In the genomic region with DNA sequence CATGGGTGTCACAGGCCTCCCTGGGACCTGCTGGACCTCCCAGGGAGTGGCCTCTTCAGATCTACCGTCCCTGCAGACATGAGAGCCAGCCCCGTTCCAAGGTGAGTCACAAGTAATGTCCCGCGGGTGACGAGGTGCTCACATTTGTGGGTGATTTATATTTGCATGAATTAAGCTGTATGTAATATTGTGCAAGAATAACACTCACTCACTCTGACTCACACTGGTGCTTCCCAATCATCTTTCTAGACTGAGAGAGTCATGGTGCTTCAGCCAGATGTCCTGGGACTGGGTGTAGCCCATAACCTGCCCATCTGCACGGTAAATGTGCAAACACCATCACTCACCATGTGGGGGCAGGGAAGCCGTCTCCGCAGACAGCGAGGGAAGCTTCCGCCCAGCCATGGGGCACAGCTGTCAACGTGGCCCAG, we compare ENCODE assay signal across 14 cellular contexts.
DNase-seq lines count a peak whose midpoint lies in the region; ATAC-seq and TF ChIP-seq lines count a peak whose summit lies in the region.
"Had no signal": no experiment of that assay in that cellular context is flagged by ENCODE, and none has a peak within 500 bp of the region (broad histone marks: within the 10 kb centered on the region; RNA-seq: fewer than 3 reads in every experiment).

No MANE protein-coding gene starts in this region.

- no peaks in the 10 kb centered on the region for H4K20me1 ChIP-seq in SK-N-SH (ENCODE audit: insufficient read depth)

- TF ChIP-seq RAD21 in SK-N-SH (IDR thresholded peaks at IDR 0.05; ENCODE audit: low read length), result no peak

- H3K9me3 Mint-ChIP-seq in activated T-helper 17 cell treated with anti-CD3 and anti-CD28 coated beads, Interleukin-2, amount 50 U/mL, for 72 hours, result peaks cover 27% of the 10 kb centered on the region
- H3K9me3 Mint-ChIP-seq in chondrocyte (ENCODE audit: low read depth), result peaks cover 33% of the 10 kb centered on the region
- H3K9me3 Mint-ChIP-seq in stimulated activated memory B cell treated with anti-CD40 and anti-IgM and Interleukin-4, amounts not matched to agents 10 μg/mL and 1 μg/mL and 100 μg/mL, for 72 hours, result peaks cover 15% of the 10 kb centered on the region

- no peaks in the 10 kb centered on the region for H3K79me2 ChIP-seq in SK-N-SH (ENCODE audit: insufficient read depth)

- H3K4me1 ChIP-seq in left lung (no peaks in the 10 kb centered on the region), SK-N-SH (ENCODE audit: control insufficient read depth in 1 of 2, insufficient read depth in 2 of 2, low read depth in 1 of 2, low read length in 1 of 2) (no peaks in the 10 kb centered on the region)
- H3K4me1 ChIP-seq: upper lobe of left lung had no signal

- H2AFZ ChIP-seq in SK-N-SH (ENCODE audit: low read depth), result no peak overlapping the region

- no peak overlapping the region for H3K27ac ChIP-seq in left lung
- no peak overlapping the region for H3K27ac ChIP-seq in SK-N-SH (ENCODE audit: low read depth in 2 of 2, low read length in 1 of 2)
- H3K27ac ChIP-seq: upper lobe of left lung had no signal

- H3K4me3 Mint-ChIP-seq in activated T-helper 17 cell treated with anti-CD3 and anti-CD28 coated beads, Interleukin-2, amount 50 U/mL, for 72 hours, result no peak overlapping the region
- H3K4me3 Mint-ChIP-seq in chondrocyte (ENCODE audit: unreplicated experiment), result no peak overlapping the region
- no peak overlapping the region for H3K4me3 Mint-ChIP-seq in stimulated activated memory B cell treated with anti-CD40 and anti-IgM and Interleukin-4, amounts not matched to agents 10 μg/mL and 1 μg/mL and 100 μg/mL, for 72 hours
- H3K4me3 Mint-ChIP-seq: CD8-positive, alpha-beta memory T cell had no signal

- no peak overlapping the region for H3K27ac Mint-ChIP-seq in activated T-helper 17 cell treated with anti-CD3 and anti-CD28 coated beads, Interleukin-2, amount 50 U/mL, for 72 hours
- no peak overlapping the region for H3K27ac Mint-ChIP-seq in chondrocyte (ENCODE audit: unreplicated experiment)
- no peak overlapping the region for H3K27ac Mint-ChIP-seq in stimulated activated memory B cell treated with anti-CD40 and anti-IgM and Interleukin-4, amounts not matched to agents 10 μg/mL and 1 μg/mL and 100 μg/mL, for 72 hours

- H3K9me3 ChIP-seq in left lung, result peaks cover 0 to 2% of the 10 kb centered on the region in 2 donors
- H3K9me3 ChIP-seq in SK-N-SH, result no peaks in the 10 kb centered on the region
- H3K9me3 ChIP-seq: upper lobe of left lung had no signal

- no peak overlapping the region for H3K4me2 ChIP-seq in SK-N-SH

- H3K27me3 ChIP-seq in left lung (no peaks in the 10 kb centered on the region), SK-N-SH (ENCODE audit: insufficient read depth) (peaks cover 9% of the 10 kb centered on the region; the same call in 1 of the 2 replicates)
- H3K27me3 ChIP-seq: upper lobe of left lung had no signal

- no peak for TF ChIP-seq EP300 in SK-N-SH (IDR thresholded peaks at IDR 0.05; ENCODE audit: borderline replicate concordance in 1 of 2, low read depth in 1 of 2, low read length in 1 of 2)

- no peak overlapping the region for H3K4me3 ChIP-seq in left lung
- no peak overlapping the region for H3K4me3 ChIP-seq in SK-N-SH (ENCODE audit: low read depth in 2 of 2, low read length in 1 of 2)
- H3K4me3 ChIP-seq: upper lobe of left lung had no signal

- no peaks in the 10 kb centered on the region for H3K9me2 ChIP-seq in SK-N-SH

- H3K36me3 ChIP-seq in left lung (no peaks in the 10 kb centered on the region), SK-N-SH (replicated peaks in 1 of 2; ENCODE audit: control insufficient read depth in 1 of 2, insufficient read depth in 2 of 2, low read length in 1 of 2) (no peaks in the 10 kb centered on the region)
- H3K36me3 ChIP-seq: upper lobe of left lung had no signal

- ATAC-seq in activated T-helper 17 cell treated with anti-CD3 and anti-CD28 coated beads, Interleukin-2, amount 50 U/mL, for 72 hours (replicated peaks), result peak; percentile 79
- peak; percentile 31 for ATAC-seq in left lung
- no peak for ATAC-seq in stimulated activated memory B cell treated with anti-CD40 and anti-IgM and Interleukin-4, amounts not matched to agents 10 μg/mL and 1 μg/mL and 100 μg/mL, for 72 hours

- no peak overlapping the region for H3K9ac ChIP-seq in SK-N-SH

- peaks cover 11% of the 10 kb centered on the region for H3K4me1 Mint-ChIP-seq in activated T-helper 17 cell treated with anti-CD3 and anti-CD28 coated beads, Interleukin-2, amount 50 U/mL, for 72 hours
- no peaks in the 10 kb centered on the region for H3K4me1 Mint-ChIP-seq in chondrocyte (ENCODE audit: low read depth)
- H3K4me1 Mint-ChIP-seq in stimulated activated memory B cell treated with anti-CD40 and anti-IgM and Interleukin-4, amounts not matched to agents 10 μg/mL and 1 μg/mL and 100 μg/mL, for 72 hours, result peaks cover 6% of the 10 kb centered on the region

- CTCF ChIA-PET in SK-N-SH (lab: Yijun Ruan, JAX), result interaction anchor here (0.6 kb wide), 1 partner anchor 379 kb away, joined by 3 read pairs; no protein-coding TSS in a partner anchor

- H3K36me3 Mint-ChIP-seq in activated T-helper 17 cell treated with anti-CD3 and anti-CD28 coated beads, Interleukin-2, amount 50 U/mL, for 72 hours (ENCODE audit: low read depth), result no peaks in the 10 kb centered on the region
- H3K36me3 Mint-ChIP-seq in chondrocyte (ENCODE audit: low read depth), result no peaks in the 10 kb centered on the region
- H3K36me3 Mint-ChIP-seq in stimulated activated memory B cell treated with anti-CD40 and anti-IgM and Interleukin-4, amounts not matched to agents 10 μg/mL and 1 μg/mL and 100 μg/mL, for 72 hours, result no peaks in the 10 kb centered on the region

- no peaks in the 10 kb centered on the region for H3F3A ChIP-seq in SK-N-SH (replicated peaks; ENCODE audit: insufficient read depth)

- no peaks in the 10 kb centered on the region for H3K27me3 Mint-ChIP-seq in activated T-helper 17 cell treated with anti-CD3 and anti-CD28 coated beads, Interleukin-2, amount 50 U/mL, for 72 hours
- no peaks in the 10 kb centered on the region for H3K27me3 Mint-ChIP-seq in chondrocyte (ENCODE audit: low read depth)
- no peaks in the 10 kb centered on the region for H3K27me3 Mint-ChIP-seq in stimulated activated memory B cell treated with anti-CD40 and anti-IgM and Interleukin-4, amounts not matched to agents 10 μg/mL and 1 μg/mL and 100 μg/mL, for 72 hours

- WGBS in SK-N-SH (ENCODE audit: low lambda C conversion rate), result 3% methylated on average over 11 of the region's 11 CpGs

- DNase-seq in HCEC 1CT (peak; percentile 6), NAMALWA (ENCODE audit: low spot score) (peak; percentile 19), left lung (no peak), chondrocyte (ENCODE audit: low spot score) (no peak), SK-N-SH (no peak), NCI-H1930 (lab: John Stamatoyannopoulos, UW) (no peak)
- DNase-seq: CD8-positive, alpha-beta memory T cell; mesenchymal stem cell; NCI-H1048; Right ventricle myocardium superior; stimulated activated CD4-positive, alpha-beta T cell treated with anti-CD3 and anti-CD28 coated beads, Interleukin-15, amount 100 ng/mL, for 24 hours; upper lobe of left lung had no signal

- intact Hi-C loops in left lung (cut with DNase I), result no loop called here

- POLR2A ChIA-PET in SK-N-SH (lab: Yijun Ruan, JAX), result no interaction called here

- TF ChIP-seq CTCF in left lung (IDR thresholded peaks at IDR 0.05) (no peak), chondrocyte (IDR thresholded peaks at IDR 0.05) (no peak), SK-N-SH (IDR thresholded peaks at IDR 0.05) (no peak)

TF ChIP-seq in SK-N-SH, 30 proteins besides CTCF, POLR2A, EP300 and RAD21 (continues in another document):
- TF ChIP-seq RFX5 (IDR thresholded peaks at IDR 0.05; ENCODE audit: low read length), result no peak
- no peak for TF ChIP-seq POLR2AphosphoS5 (IDR thresholded peaks at IDR 0.05; ENCODE audit: low read depth, low read length)
- TF ChIP-seq, protein P1, sequence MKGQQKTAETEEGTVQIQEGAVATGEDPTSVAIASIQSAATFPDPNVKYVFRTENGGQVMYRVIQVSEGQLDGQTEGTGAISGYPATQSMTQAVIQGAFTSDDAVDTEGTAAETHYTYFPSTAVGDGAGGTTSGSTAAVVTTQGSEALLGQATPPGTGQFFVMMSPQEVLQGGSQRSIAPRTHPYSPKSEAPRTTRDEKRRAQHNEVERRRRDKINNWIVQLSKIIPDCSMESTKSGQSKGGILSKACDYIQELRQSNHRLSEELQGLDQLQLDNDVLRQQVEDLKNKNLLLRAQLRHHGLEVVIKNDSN (IDR thresholded peaks at IDR 0.05; ENCODE audit: borderline replicate concordance, low read depth), result no peak
- TF ChIP-seq, protein P2, sequence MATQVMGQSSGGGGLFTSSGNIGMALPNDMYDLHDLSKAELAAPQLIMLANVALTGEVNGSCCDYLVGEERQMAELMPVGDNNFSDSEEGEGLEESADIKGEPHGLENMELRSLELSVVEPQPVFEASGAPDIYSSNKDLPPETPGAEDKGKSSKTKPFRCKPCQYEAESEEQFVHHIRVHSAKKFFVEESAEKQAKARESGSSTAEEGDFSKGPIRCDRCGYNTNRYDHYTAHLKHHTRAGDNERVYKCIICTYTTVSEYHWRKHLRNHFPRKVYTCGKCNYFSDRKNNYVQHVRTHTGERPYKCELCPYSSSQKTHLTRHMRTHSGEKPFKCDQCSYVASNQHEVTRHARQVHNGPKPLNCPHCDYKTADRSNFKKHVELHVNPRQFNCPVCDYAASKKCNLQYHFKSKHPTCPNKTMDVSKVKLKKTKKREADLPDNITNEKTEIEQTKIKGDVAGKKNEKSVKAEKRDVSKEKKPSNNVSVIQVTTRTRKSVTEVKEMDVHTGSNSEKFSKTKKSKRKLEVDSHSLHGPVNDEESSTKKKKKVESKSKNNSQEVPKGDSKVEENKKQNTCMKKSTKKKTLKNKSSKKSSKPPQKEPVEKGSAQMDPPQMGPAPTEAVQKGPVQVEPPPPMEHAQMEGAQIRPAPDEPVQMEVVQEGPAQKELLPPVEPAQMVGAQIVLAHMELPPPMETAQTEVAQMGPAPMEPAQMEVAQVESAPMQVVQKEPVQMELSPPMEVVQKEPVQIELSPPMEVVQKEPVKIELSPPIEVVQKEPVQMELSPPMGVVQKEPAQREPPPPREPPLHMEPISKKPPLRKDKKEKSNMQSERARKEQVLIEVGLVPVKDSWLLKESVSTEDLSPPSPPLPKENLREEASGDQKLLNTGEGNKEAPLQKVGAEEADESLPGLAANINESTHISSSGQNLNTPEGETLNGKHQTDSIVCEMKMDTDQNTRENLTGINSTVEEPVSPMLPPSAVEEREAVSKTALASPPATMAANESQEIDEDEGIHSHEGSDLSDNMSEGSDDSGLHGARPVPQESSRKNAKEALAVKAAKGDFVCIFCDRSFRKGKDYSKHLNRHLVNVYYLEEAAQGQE (IDR thresholded peaks at IDR 0.05; ENCODE audit: low read depth, low read length), result no peak
- TF ChIP-seq FOXM1 (IDR thresholded peaks at IDR 0.05; ENCODE audit: low read depth), result no peak
- TF ChIP-seq FOSL2 (IDR thresholded peaks at IDR 0.05; ENCODE audit: borderline replicate concordance, low read depth), result no peak
- TF ChIP-seq GATA2 (CRISPR knock-in tag; IDR thresholded peaks at IDR 0.05), result no peak
- TF ChIP-seq MAX (IDR thresholded peaks at IDR 0.05; ENCODE audit: low read depth), result no peak
- TF ChIP-seq RCOR1 (IDR thresholded peaks at IDR 0.05; ENCODE audit: low read length), result no peak

Comparison
In these comparisons a context has a peak if more than half of its experiments do, and no peak if none do; other contexts are left out.
1. DNase-seq: peak in HCEC 1CT (single experiment) and NAMALWA (single experiment); none in left lung (0 of 2), chondrocyte (single experiment), SK-N-SH (single experiment) and NCI-H1930 (0 of 2).